ENCODE assay signal across 1 cellular context in the genomic region with DNA sequence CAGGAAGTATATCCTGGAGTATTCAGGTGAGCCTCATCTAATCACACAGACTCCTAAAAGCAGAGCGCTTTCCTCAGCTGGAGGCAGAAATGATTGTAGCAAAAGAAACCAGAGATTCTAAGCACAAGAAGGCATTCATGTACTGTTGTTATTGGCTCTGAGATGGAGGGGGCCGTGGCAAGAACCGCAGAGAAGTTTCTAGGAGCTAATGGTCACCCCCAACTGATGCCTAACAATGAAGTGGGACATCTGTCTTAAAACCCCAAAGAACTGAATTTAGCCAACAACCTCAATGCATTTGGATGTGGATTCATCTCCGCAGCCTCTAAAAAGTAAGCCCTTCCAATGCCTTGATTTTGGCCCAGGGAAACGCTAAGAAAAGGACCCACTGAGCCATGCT.
TF ChIP-seq lines count a peak whose summit lies in the region.

No MANE protein-coding gene starts in this region.

TF ChIP-seq in WTC11, 78 proteins besides CTCF, POLR2A, EP300 and RAD21 (continued from another document):
- TF ChIP-seq, protein P1, sequence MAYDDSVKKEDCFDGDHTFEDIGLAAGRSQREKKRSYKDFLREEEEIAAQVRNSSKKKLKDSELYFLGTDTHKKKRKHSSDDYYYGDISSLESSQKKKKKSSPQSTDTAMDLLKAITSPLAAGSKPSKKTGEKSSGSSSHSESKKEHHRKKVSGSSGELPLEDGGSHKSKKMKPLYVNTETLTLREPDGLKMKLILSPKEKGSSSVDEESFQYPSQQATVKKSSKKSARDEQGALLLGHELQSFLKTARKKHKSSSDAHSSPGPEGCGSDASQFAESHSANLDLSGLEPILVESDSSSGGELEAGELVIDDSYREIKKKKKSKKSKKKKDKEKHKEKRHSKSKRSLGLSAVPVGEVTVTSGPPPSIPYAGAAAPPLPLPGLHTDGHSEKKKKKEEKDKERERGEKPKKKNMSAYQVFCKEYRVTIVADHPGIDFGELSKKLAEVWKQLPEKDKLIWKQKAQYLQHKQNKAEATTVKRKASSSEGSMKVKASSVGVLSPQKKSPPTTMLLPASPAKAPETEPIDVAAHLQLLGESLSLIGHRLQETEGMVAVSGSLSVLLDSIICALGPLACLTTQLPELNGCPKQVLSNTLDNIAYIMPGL (CRISPR knock-in tag; IDR thresholded peaks at IDR 0.05): no peak
TF ChIP-seq in WTC11: peak in this region for 0.
